Comparison of ENCODE assay signal across 1 cellular context in genomic region chr5:169796731-169797130, GRCh38.
TF ChIP-seq lines count a peak whose summit lies in the region.

No MANE protein-coding gene starts in this region.

TF ChIP-seq in IMR-90, 13 proteins besides CTCF, POLR2A, EP300 and RAD21:
- no peak for TF ChIP-seq RCOR1 (IDR thresholded peaks at IDR 0.05; ENCODE audit: insufficient replicate concordance, low read length)
- TF ChIP-seq RFX5 (IDR thresholded peaks at IDR 0.05; ENCODE audit: low read depth, low read length): no peak
- no peak for TF ChIP-seq SMC3 (IDR thresholded peaks at IDR 0.05; ENCODE audit: low read depth, low read length)
- no peak for TF ChIP-seq MAFK (IDR thresholded peaks at IDR 0.05; ENCODE audit: low read depth, low read length)
- TF ChIP-seq CEBPB (IDR thresholded peaks at IDR 0.05; ENCODE audit: low read depth, low read length): no peak
- TF ChIP-seq FOS (IDR thresholded peaks at IDR 0.05; ENCODE audit: low read depth, low read length): no peak
- no peak for TF ChIP-seq BHLHE40 (IDR thresholded peaks at IDR 0.05; ENCODE audit: low read depth, low read length)
- no peak for TF ChIP-seq ELK1 (IDR thresholded peaks at IDR 0.05; ENCODE audit: borderline replicate concordance, low read depth, low read length)
- TF ChIP-seq MXI1 (IDR thresholded peaks at IDR 0.05; ENCODE audit: borderline replicate concordance, low read depth, low read length): no peak
